14 cellular contexts compared by ENCODE assay signal in genomic region chr19:295687-296370, GRCh38. TPM values are rescaled to one million over a fixed set of nuclear protein-coding genes. Genes with fewer than 3 reads are reported as not detected.
A peak's percentile ranks its signal among the peaks of the same experiment; 100 is the strongest.
DNase-seq lines count a peak whose midpoint lies in the region; ATAC-seq, FAIRE-seq and TF ChIP-seq lines count a peak whose summit lies in the region.
"Had no signal": no experiment of that assay in that cellular context is flagged by ENCODE, and none has a peak within 500 bp of the region (broad histone marks: within the 10 kb centered on the region; RNA-seq: fewer than 3 reads in every experiment).

No MANE protein-coding gene starts in this region.

- H3K27ac Mint-ChIP-seq in natural killer cell (no peak overlapping the region), endothelial cell (ENCODE audit: unreplicated experiment) (peak overlapping the region; percentile 13)
- H3K27ac Mint-ChIP-seq in natural killer cell treated with Interleukin-12 subunit alpha and Interleukin-12 subunit beta and Interleukin-15 and Interleukin-18, amount 100 ng/mL, for 72 hours = no peak overlapping the region

- peak overlapping the region in 2 of 4 donors; percentile 4 to 69 for H3K27ac ChIP-seq in pancreas
- H3K27ac ChIP-seq in substantia nigra (ENCODE audit: low read depth, low read length, poor library complexity, severe bottlenecking) = no peak overlapping the region
- H3K27ac ChIP-seq: colonic mucosa, PC-9, SK-N-MC, vagina had no signal

- H3K36me3 Mint-ChIP-seq in natural killer cell = no peaks in the 10 kb centered on the region
- no peaks in the 10 kb centered on the region for H3K36me3 Mint-ChIP-seq in natural killer cell treated with Interleukin-12 subunit alpha and Interleukin-12 subunit beta and Interleukin-15 and Interleukin-18, amount 100 ng/mL, for 72 hours
- H3K36me3 Mint-ChIP-seq in endothelial cell (ENCODE audit: low read depth, unreplicated experiment) = peaks cover 3% of the 10 kb centered on the region

- DNase-seq in natural killer cell (no peak), endothelial cell (ENCODE audit: low spot score) (no peak), pancreas (peak in 2 of 6 donors; percentile 42 to 59), amygdala (lab: John Stamatoyannopoulos, UW) (no peak), substantia nigra (lab: John Stamatoyannopoulos, UW) (no peak), ACHN (no peak), DMS153 treated with DMSO at 0.1 percent for 48 hours (lab: John Stamatoyannopoulos, UW; ENCODE audit: unreplicated experiment) (no peak)
- no peak for DNase-seq in natural killer cell treated with Interleukin-12 subunit alpha and Interleukin-12 subunit beta and Interleukin-15 and Interleukin-18, amount 100 ng/mL, for 72 hours (ENCODE audit: low spot score)
- DNase-seq: EL, foreskin melanocyte had no signal

- peak overlapping the region; percentile 6 for H3K4me3 Mint-ChIP-seq in natural killer cell
- H3K4me3 Mint-ChIP-seq in natural killer cell treated with Interleukin-12 subunit alpha and Interleukin-12 subunit beta and Interleukin-15 and Interleukin-18, amount 100 ng/mL, for 72 hours = no peak overlapping the region
- no peak overlapping the region for H3K4me3 Mint-ChIP-seq in endothelial cell (ENCODE audit: unreplicated experiment)

- H3K4me3 ChIP-seq in pancreas = no peak overlapping the region
- H3K4me3 ChIP-seq: colonic mucosa, PC-9, SK-N-MC had no signal

- no peak for ATAC-seq in natural killer cell
- no peak for ATAC-seq in natural killer cell treated with Interleukin-12 subunit alpha and Interleukin-12 subunit beta and Interleukin-15 and Interleukin-18, amount 100 ng/mL, for 72 hours
- peak in 3 of 4 donors; percentile 46 to 57 (median 48) for ATAC-seq in pancreas

- H3K36me3 ChIP-seq in pancreas = no peaks in the 10 kb centered on the region
- H3K36me3 ChIP-seq: colonic mucosa, vagina had no signal

- TF ChIP-seq CTCF in natural killer cell (IDR thresholded peaks at IDR 0.05) = no peak
- TF ChIP-seq CTCF in endothelial cell (IDR thresholded peaks at IDR 0.05; ENCODE audit: unreplicated experiment) = no peak
- TF ChIP-seq CTCF in pancreas (IDR thresholded peaks at IDR 0.05) = no peak

- peaks cover 0 to 12% (median 3%) of the 10 kb centered on the region in 3 donors for H3K4me1 ChIP-seq in pancreas
- H3K4me1 ChIP-seq: colonic mucosa had no signal

- H3K4me1 Mint-ChIP-seq in natural killer cell = peaks cover 0 to 15% of the 10 kb centered on the region in 2 donors
- peaks cover 0 to 3% of the 10 kb centered on the region in 2 donors for H3K4me1 Mint-ChIP-seq in natural killer cell treated with Interleukin-12 subunit alpha and Interleukin-12 subunit beta and Interleukin-15 and Interleukin-18, amount 100 ng/mL, for 72 hours (ENCODE audit: low read depth in 2 of 2)
- H3K4me1 Mint-ChIP-seq in endothelial cell (ENCODE audit: unreplicated experiment) = no peaks in the 10 kb centered on the region

- WGBS in pancreas, 2 donors = 56 to 59% methylated on average over 13 of the region's 13 CpGs

- FAIRE-seq in pancreas (lab: Jason Lieb, UNC) = no peak

- no peaks in the 10 kb centered on the region for H3K27me3 ChIP-seq in pancreas
- H3K27me3 ChIP-seq: vagina had no signal

- in situ Hi-C loops in ACHN (cut with HindIII; ENCODE audit: low pct_ligation_motif_present, low pct_unique_long_range_greater_than_20kb, low sequenced_read_pairs) = no loop called here

- H3K9me3 Mint-ChIP-seq in natural killer cell = no peaks in the 10 kb centered on the region
- no peaks in the 10 kb centered on the region for H3K9me3 Mint-ChIP-seq in natural killer cell treated with Interleukin-12 subunit alpha and Interleukin-12 subunit beta and Interleukin-15 and Interleukin-18, amount 100 ng/mL, for 72 hours
- H3K9me3 Mint-ChIP-seq in endothelial cell (ENCODE audit: unreplicated experiment) = no peaks in the 10 kb centered on the region

- H3K9me3 ChIP-seq in pancreas = no peaks in the 10 kb centered on the region
- H3K9me3 ChIP-seq: colonic mucosa, vagina had no signal

- H3K27me3 Mint-ChIP-seq in natural killer cell (ENCODE audit: low read depth in 2 of 2) (peaks cover 14 to 29% of the 10 kb centered on the region in 2 donors), endothelial cell (ENCODE audit: unreplicated experiment) (peaks cover 4% of the 10 kb centered on the region)
- peaks cover 20 to 22% of the 10 kb centered on the region in 2 donors for H3K27me3 Mint-ChIP-seq in natural killer cell treated with Interleukin-12 subunit alpha and Interleukin-12 subunit beta and Interleukin-15 and Interleukin-18, amount 100 ng/mL, for 72 hours

- intact Hi-C loops in natural killer cell (cut with micrococcal nuclease) = no loop called here
- intact Hi-C loops in pancreas (cut with DNase I) = no loop called here

RNA-seq across cellular contexts. Expression of gene PLPP2, which starts 4.6 kb away (rescaled TPM):
- total RNA-seq in natural killer cell (1 to 10 TPM in 2 of 3 donors, under 1 TPM in 1; 0.85 to 6.2 (median 1.0) TPM), endothelial cell (ENCODE audit: unreplicated experiment) (26.2 TPM), pancreas (10 to 100 TPM; 15.7 to 44.0 (median 24.8) TPM)
- total RNA-seq in natural killer cell treated with Interleukin-12 subunit alpha and Interleukin-12 subunit beta and Interleukin-15 and Interleukin-18, amount 100 ng/mL, for 72 hours = under 1 TPM in 1 of 2 donors, not detected in 1; 0.05 TPM
- 10 to 100 TPM; 67.3 to 93.8 TPM for polyA plus RNA-seq in pancreas

RNA-seq across cellular contexts. Expression of gene MIER2, which starts 48.8 kb away (rescaled TPM):
- total RNA-seq in natural killer cell (10 to 100 TPM; 14.8 to 17.7 (median 15.4) TPM), endothelial cell (ENCODE audit: unreplicated experiment) (44.1 TPM), pancreas (10 to 100 TPM in 2 of 6 donors, 1 to 10 TPM in 4; 6.9 to 12.9 (median 8.8) TPM)
- total RNA-seq in natural killer cell treated with Interleukin-12 subunit alpha and Interleukin-12 subunit beta and Interleukin-15 and Interleukin-18, amount 100 ng/mL, for 72 hours = 10 to 100 TPM; 26.2 to 39.4 TPM
- 10 to 100 TPM; 18.9 to 20.1 TPM for polyA plus RNA-seq in pancreas

Comparison
In these comparisons a context has a peak if more than half of its experiments do, and no peak if none do; other contexts are left out.
1. ATAC-seq: peak in pancreas (3 of 4); none in natural killer cell (0 of 3) and natural killer cell treated with Interleukin-12 subunit alpha and Interleukin-12 subunit beta and Interleukin-15 and Interleukin-18, amount 100 ng/mL, for 72 hours (0 of 2).